In genomic region chr4:105433421-105433820, GRCh38 we compare ENCODE assay signal across 22 cellular contexts. TPM values are rescaled to one million over a fixed set of nuclear protein-coding genes. Genes with fewer than 3 reads are reported as not detected.
A peak's percentile ranks its signal among the peaks of the same experiment; 100 is the strongest.
DNase-seq lines count a peak whose midpoint lies in the region; ATAC-seq and TF ChIP-seq lines count a peak whose summit lies in the region.
"Had no signal": no experiment of that assay in that cellular context is flagged by ENCODE, and none has a peak within 500 bp of the region (broad histone marks: within the 10 kb centered on the region; RNA-seq: fewer than 3 reads in every experiment).

No MANE protein-coding gene starts in this region.

- intact Hi-C loops in esophagus squamous epithelium (cut with DNase I), result no loop called here

- TF ChIP-seq CTCF in esophagus squamous epithelium (IDR thresholded peaks at IDR 0.05), result no peak

- DNase-seq in COLO829 (ENCODE audit: low spot score) (peak; percentile 15), NCI-H345 (lab: John Stamatoyannopoulos, UW) (peak; percentile 27), RPMI7951 (ENCODE audit: low read depth) (peak; percentile 71), lung microvascular endothelial cell (ENCODE audit: low read depth in 2 of 2) (peak; percentile 1 to 63), esophagus squamous epithelium (lab: John Stamatoyannopoulos, UW) (no peak)
- DNase-seq in stimulated activated naive CD4-positive, alpha-beta T cell treated with Interleukin-2 at 50 U/mL for 16 hours (lab: John Stamatoyannopoulos, UW), result no peak
- DNase-seq: EL, GF-D8, GM23248, MG63, NCI-H1694, NCI-H2171, NCI-H446, NCI-H526, T-helper 1 cell had no signal

- H3K27me3 ChIP-seq in esophagus squamous epithelium, result no peaks in the 10 kb centered on the region
- H3K27me3 ChIP-seq: MG63 had no signal

- peaks cover 0 to 83% (median 0%) of the 10 kb centered on the region in 3 donors for H3K36me3 ChIP-seq in esophagus squamous epithelium

- WGBS in esophagus squamous epithelium, 2 donors, result 70 to 71% methylated on average over 3 of the region's 3 CpGs

- no peak for ATAC-seq in HG03095 (IDR thresholded peaks at IDR 0.05; ENCODE audit: unreplicated experiment)
- ATAC-seq: HepG2, K562, Panc1 had no signal

- H3K27ac ChIP-seq in esophagus squamous epithelium, result no peak overlapping the region
- H3K27ac ChIP-seq: C4-2B, GM23248, HL-60 had no signal

- peaks cover 0 to 10% (median 0%) of the 10 kb centered on the region in 3 donors for H3K9me3 ChIP-seq in esophagus squamous epithelium
- H3K9me3 ChIP-seq: HAP-1, MG63 had no signal

- TF ChIP-seq POLR2A in esophagus squamous epithelium (IDR thresholded peaks at IDR 0.05), result no peak

- H3K4me3 ChIP-seq in esophagus squamous epithelium, result no peak overlapping the region
- H3K4me3 ChIP-seq: GM23248, HAP-1, K562, MG63 had no signal

- no peaks in the 10 kb centered on the region for H3K4me1 ChIP-seq in esophagus squamous epithelium
- H3K4me1 ChIP-seq: HAP-1 had no signal

RNA-seq across cellular contexts. Expression of gene PPA2, which starts 40.4 kb away (rescaled TPM):
- 98.8 and 108 TPM in 2 replicates for total RNA-seq in RPMI7951 (2014; rRNA removed; shearing (Covaris generic))
- total RNA-seq in lung microvascular endothelial cell (34.9 and 45.1 TPM in 2 replicates), esophagus squamous epithelium (100 to 1,000 TPM in 1 of 4 donors, 10 to 100 TPM in 3; 87.3 to 121 (median 87.9) TPM)

Comparison
In these comparisons a context has a peak if more than half of its experiments do, and no peak if none do; other contexts are left out.
1. DNase-seq: peak in COLO829 (single experiment), NCI-H345 (single experiment), RPMI7951 (single experiment) and lung microvascular endothelial cell (2 of 2); none in stimulated activated naive CD4-positive, alpha-beta T cell treated with Interleukin-2 at 50 U/mL for 16 hours (single experiment) and esophagus squamous epithelium (single experiment).